In genomic region chr5:73201547-73202513, GRCh38 we compare ENCODE assay signal across 8 cellular contexts. TPM values are rescaled to one million over a fixed set of nuclear protein-coding genes. Genes with fewer than 3 reads are reported as not detected.
DNase-seq lines count a peak whose midpoint lies in the region; ATAC-seq and TF ChIP-seq lines count a peak whose summit lies in the region.

No MANE protein-coding gene starts in this region.

- ATAC-seq in GM18907 (IDR thresholded peaks at IDR 0.05; ENCODE audit: unreplicated experiment) (peak; percentile 85), heart right ventricle (peak; percentile 61 to 88 (median 76))
- peak; percentile 91 for ATAC-seq in activated naive CD8-positive, alpha-beta T cell treated with anti-CD3 and anti-CD28 coated beads, Interleukin-2, amount 10 ng/mL, durations not matched to agents 7 days and 5 days (ENCODE audit: low read depth)

- no peak overlapping the region for H3K27ac ChIP-seq in 22Rv1
- no peak overlapping the region for H3K27ac ChIP-seq in heart right ventricle

- H3K27ac Mint-ChIP-seq in activated naive CD8-positive, alpha-beta T cell treated with anti-CD3 and anti-CD28 coated beads, Interleukin-2, amount 10 ng/mL, durations not matched to agents 7 days and 5 days = no peak overlapping the region

- peaks cover 0 to 9% (median 4%) of the 10 kb centered on the region in 9 donors for H3K4me1 ChIP-seq in heart right ventricle

- DNase-seq in HuH-7 (ENCODE audit: low spot score) (peak; percentile 82), SW 1271 (lab: John Stamatoyannopoulos, UW) (peak; percentile 29 to 67), heart right ventricle (peak; percentile 39 to 65), renal cortical epithelial cell (ENCODE audit: low read depth) (peak; percentile 72), NCI-H1105 (lab: John Stamatoyannopoulos, UW) (no peak)
- DNase-seq in activated naive CD8-positive, alpha-beta T cell treated with anti-CD3 and anti-CD28 coated beads, Interleukin-2, amount 10 ng/mL, durations not matched to agents 7 days and 5 days = peak; percentile 76

- peak overlapping the region in 1 of 10 donors; percentile 8 for H3K4me3 ChIP-seq in heart right ventricle

- POLR2A ChIA-PET in activated naive CD8-positive, alpha-beta T cell treated with anti-CD3 and anti-CD28 coated beads, Interleukin-2, amount 10 ng/mL, durations not matched to agents 7 days and 5 days (lab: Charles Lee) = no interaction called here

- no peaks in the 10 kb centered on the region for H3K36me3 Mint-ChIP-seq in activated naive CD8-positive, alpha-beta T cell treated with anti-CD3 and anti-CD28 coated beads, Interleukin-2, amount 10 ng/mL, durations not matched to agents 7 days and 5 days

- peaks cover 2% of the 10 kb centered on the region for H3K9me3 Mint-ChIP-seq in activated naive CD8-positive, alpha-beta T cell treated with anti-CD3 and anti-CD28 coated beads, Interleukin-2, amount 10 ng/mL, durations not matched to agents 7 days and 5 days

- TF ChIP-seq CTCF in 22Rv1 (IDR thresholded peaks at IDR 0.05) (peak; percentile 95), heart right ventricle (IDR thresholded peaks at IDR 0.05) (peak; percentile 32 to 77 (median 70))

- intact Hi-C loops in heart right ventricle (cut with DNase I) = loop anchor here in 3 of 10 donors (5.0 to 10.0 kb wide), 2 partner anchors 120 to 277 kb away; no protein-coding TSS in a partner anchor

- 27 to 29% methylated on average over 34 of the region's 34 CpGs for WGBS in heart right ventricle, 2 donors

- H3K36me3 ChIP-seq in heart right ventricle = no peaks in the 10 kb centered on the region

- H3K9me3 ChIP-seq in heart right ventricle = no peaks in the 10 kb centered on the region

- peaks cover 47% of the 10 kb centered on the region for H3K27me3 Mint-ChIP-seq in activated naive CD8-positive, alpha-beta T cell treated with anti-CD3 and anti-CD28 coated beads, Interleukin-2, amount 10 ng/mL, durations not matched to agents 7 days and 5 days

- H3K4me1 Mint-ChIP-seq in activated naive CD8-positive, alpha-beta T cell treated with anti-CD3 and anti-CD28 coated beads, Interleukin-2, amount 10 ng/mL, durations not matched to agents 7 days and 5 days = peaks cover 5% of the 10 kb centered on the region

- no peak overlapping the region for H3K4me3 Mint-ChIP-seq in activated naive CD8-positive, alpha-beta T cell treated with anti-CD3 and anti-CD28 coated beads, Interleukin-2, amount 10 ng/mL, durations not matched to agents 7 days and 5 days

- H3K27me3 ChIP-seq in heart right ventricle = peaks cover 0 to 68% (median 46%) of the 10 kb centered on the region in 7 donors

RNA-seq across cellular contexts. Expression of gene TMEM174, which starts 28.8 kb away (rescaled TPM):
- not detected for total RNA-seq in activated naive CD8-positive, alpha-beta T cell treated with anti-CD3 and anti-CD28 coated beads, Interleukin-2, amount 10 ng/mL, durations not matched to agents 7 days and 5 days
- total RNA-seq in heart right ventricle = not detected
- polyA plus RNA-seq in heart right ventricle = not detected
- total RNA-seq in renal cortical epithelial cell = 0.15 TPM in 1 of 2 replicates, not detected in the other
